ENCODE assay signal across 1 cellular context in the genomic region with DNA sequence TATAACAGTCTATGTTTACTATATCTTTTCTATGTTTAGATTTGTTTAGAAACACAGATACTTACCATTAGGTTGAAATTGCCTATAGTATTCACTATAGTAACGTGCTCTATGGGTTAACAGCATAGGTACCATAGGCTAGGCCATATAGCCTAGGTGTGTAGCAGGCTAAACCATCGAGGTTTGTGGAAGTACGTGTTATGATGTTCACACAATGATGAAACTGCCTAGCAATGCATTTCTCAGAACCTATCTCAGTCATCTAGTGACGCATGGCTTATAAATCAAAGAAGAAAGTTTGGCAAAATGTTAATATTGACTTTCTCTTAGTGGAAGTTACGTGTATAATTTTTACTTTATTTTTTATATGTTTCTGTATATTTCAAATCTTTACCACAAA.
TF ChIP-seq lines count a peak whose summit lies in the region.

No MANE protein-coding gene starts in this region.

TF ChIP-seq in K562, 482 proteins besides CTCF, POLR2A, EP300 and RAD21 (continues in another document):
- TF ChIP-seq, protein P1, sequence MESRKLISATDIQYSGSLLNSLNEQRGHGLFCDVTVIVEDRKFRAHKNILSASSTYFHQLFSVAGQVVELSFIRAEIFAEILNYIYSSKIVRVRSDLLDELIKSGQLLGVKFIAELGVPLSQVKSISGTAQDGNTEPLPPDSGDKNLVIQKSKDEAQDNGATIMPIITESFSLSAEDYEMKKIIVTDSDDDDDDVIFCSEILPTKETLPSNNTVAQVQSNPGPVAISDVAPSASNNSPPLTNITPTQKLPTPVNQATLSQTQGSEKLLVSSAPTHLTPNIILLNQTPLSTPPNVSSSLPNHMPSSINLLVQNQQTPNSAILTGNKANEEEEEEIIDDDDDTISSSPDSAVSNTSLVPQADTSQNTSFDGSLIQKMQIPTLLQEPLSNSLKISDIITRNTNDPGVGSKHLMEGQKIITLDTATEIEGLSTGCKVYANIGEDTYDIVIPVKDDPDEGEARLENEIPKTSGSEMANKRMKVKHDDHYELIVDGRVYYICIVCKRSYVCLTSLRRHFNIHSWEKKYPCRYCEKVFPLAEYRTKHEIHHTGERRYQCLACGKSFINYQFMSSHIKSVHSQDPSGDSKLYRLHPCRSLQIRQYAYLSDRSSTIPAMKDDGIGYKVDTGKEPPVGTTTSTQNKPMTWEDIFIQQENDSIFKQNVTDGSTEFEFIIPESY (CRISPR knock-in tag; IDR thresholded peaks at IDR 0.05) = no peak
- TF ChIP-seq BACH1 (tag; IDR thresholded peaks at IDR 0.05) = peak; percentile 58; the same call in 1 of the 2 replicates
- 0 out of 2 replicates have a peak, but pooled peaks have one; percentile 51 for TF ChIP-seq ZSCAN32 (CRISPR knock-in tag; IDR thresholded peaks at IDR 0.05)
- TF ChIP-seq CTBP1 (IDR thresholded peaks at IDR 0.05; ENCODE audit: borderline replicate concordance) = peak; percentile 29; the same call in 1 of the 2 replicates
- no peak for TF ChIP-seq NCOA6 (IDR thresholded peaks at IDR 0.05)
- no peak for TF ChIP-seq CHCHD3 (CRISPR knock-in tag; IDR thresholded peaks at IDR 0.05)
- TF ChIP-seq CBFA2T3 (IDR thresholded peaks at IDR 0.05) = no peak
- TF ChIP-seq PHB2 (IDR thresholded peaks at IDR 0.05; ENCODE audit: low read depth) = no peak
- TF ChIP-seq GTF2A2 (tag; IDR thresholded peaks at IDR 0.05) = no peak
- TF ChIP-seq, protein P2, sequence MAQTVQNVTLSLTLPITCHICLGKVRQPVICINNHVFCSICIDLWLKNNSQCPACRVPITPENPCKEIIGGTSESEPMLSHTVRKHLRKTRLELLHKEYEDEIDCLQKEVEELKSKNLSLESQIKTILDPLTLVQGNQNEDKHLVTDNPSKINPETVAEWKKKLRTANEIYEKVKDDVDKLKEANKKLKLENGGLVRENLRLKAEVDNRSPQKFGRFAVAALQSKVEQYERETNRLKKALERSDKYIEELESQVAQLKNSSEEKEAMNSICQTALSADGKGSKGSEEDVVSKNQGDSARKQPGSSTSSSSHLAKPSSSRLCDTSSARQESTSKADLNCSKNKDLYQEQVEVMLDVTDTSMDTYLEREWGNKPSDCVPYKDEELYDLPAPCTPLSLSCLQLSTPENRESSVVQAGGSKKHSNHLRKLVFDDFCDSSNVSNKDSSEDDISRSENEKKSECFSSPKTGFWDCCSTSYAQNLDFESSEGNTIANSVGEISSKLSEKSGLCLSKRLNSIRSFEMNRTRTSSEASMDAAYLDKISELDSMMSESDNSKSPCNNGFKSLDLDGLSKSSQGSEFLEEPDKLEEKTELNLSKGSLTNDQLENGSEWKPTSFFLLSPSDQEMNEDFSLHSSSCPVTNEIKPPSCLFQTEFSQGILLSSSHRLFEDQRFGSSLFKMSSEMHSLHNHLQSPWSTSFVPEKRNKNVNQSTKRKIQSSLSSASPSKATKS (CRISPR knock-in tag; IDR thresholded peaks at IDR 0.05) = no peak
- no peak for TF ChIP-seq TFAM (CRISPR knock-in tag; conservative IDR thresholded peaks at IDR 0.05)
- TF ChIP-seq, protein P3, sequence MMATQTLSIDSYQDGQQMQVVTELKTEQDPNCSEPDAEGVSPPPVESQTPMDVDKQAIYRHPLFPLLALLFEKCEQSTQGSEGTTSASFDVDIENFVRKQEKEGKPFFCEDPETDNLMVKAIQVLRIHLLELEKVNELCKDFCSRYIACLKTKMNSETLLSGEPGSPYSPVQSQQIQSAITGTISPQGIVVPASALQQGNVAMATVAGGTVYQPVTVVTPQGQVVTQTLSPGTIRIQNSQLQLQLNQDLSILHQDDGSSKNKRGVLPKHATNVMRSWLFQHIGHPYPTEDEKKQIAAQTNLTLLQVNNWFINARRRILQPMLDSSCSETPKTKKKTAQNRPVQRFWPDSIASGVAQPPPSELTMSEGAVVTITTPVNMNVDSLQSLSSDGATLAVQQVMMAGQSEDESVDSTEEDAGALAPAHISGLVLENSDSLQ (IDR thresholded peaks at IDR 0.05) = peak; percentile 50; the same call in 1 of the 2 replicates
- TF ChIP-seq MTA2 (IDR thresholded peaks at IDR 0.05; ENCODE audit: low read depth) = no peak
- TF ChIP-seq KAT7 (CRISPR knock-in tag; IDR thresholded peaks at IDR 0.05; ENCODE audit: borderline replicate concordance) = no peak
- TF ChIP-seq CEBPG (CRISPR knock-in tag; IDR thresholded peaks at IDR 0.05) = no peak; the same call in 1 of the 2 replicates
- peak; percentile 9 to 67; a peak in 2 of 4 replicates for TF ChIP-seq CEBPG (tag; conservative IDR thresholded peaks at IDR 0.05 in 1 of 2, IDR thresholded peaks at IDR 0.05 in 1 of 2)
- no peak for TF ChIP-seq MAFG (tag; conservative IDR thresholded peaks at IDR 0.05)
- no peak for TF ChIP-seq ZNF143 (CRISPR knock-in tag; IDR thresholded peaks at IDR 0.05)
- no peak for TF ChIP-seq ZNF316 (IDR thresholded peaks at IDR 0.05)
- TF ChIP-seq, protein P4, sequence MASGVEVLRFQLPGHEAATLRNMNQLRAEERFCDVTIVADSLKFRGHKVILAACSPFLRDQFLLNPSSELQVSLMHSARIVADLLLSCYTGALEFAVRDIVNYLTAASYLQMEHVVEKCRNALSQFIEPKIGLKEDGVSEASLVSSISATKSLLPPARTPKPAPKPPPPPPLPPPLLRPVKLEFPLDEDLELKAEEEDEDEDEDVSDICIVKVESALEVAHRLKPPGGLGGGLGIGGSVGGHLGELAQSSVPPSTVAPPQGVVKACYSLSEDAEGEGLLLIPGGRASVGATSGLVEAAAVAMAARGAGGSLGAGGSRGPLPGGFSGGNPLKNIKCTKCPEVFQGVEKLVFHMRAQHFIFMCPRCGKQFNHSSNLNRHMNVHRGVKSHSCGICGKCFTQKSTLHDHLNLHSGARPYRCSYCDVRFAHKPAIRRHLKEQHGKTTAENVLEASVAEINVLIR (CRISPR knock-in tag; IDR thresholded peaks at IDR 0.05) = 0 out of 2 replicates have a peak, but pooled peaks have one; percentile 37
- no peak for TF ChIP-seq ZNF551 (CRISPR knock-in tag; IDR thresholded peaks at IDR 0.05)
- no peak for TF ChIP-seq MXI1 (IDR thresholded peaks at IDR 0.05; ENCODE audit: low read depth, low read length)
- TF ChIP-seq POLR2H (tag; IDR thresholded peaks at IDR 0.05; ENCODE audit: low read depth) = peak; percentile 79
- TF ChIP-seq, protein P5, sequence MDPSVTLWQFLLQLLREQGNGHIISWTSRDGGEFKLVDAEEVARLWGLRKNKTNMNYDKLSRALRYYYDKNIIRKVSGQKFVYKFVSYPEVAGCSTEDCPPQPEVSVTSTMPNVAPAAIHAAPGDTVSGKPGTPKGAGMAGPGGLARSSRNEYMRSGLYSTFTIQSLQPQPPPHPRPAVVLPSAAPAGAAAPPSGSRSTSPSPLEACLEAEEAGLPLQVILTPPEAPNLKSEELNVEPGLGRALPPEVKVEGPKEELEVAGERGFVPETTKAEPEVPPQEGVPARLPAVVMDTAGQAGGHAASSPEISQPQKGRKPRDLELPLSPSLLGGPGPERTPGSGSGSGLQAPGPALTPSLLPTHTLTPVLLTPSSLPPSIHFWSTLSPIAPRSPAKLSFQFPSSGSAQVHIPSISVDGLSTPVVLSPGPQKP (CRISPR knock-in tag; IDR thresholded peaks at IDR 0.05) = no peak
- no peak for TF ChIP-seq HNRNPH1 (optimal IDR thresholded peaks at IDR 0.05; ENCODE audit: low read depth, low read length)
- no peak for TF ChIP-seq RBM25 (IDR thresholded peaks at IDR 0.05; ENCODE audit: low read depth, low read length, severe bottlenecking)
- peak in 1 of 2 experiments; percentile 52; a peak in 1 of 4 replicates for TF ChIP-seq TEAD1 (CRISPR knock-in tag; IDR thresholded peaks at IDR 0.05)
- peak; percentile 29; the same call in 1 of the 2 replicates for TF ChIP-seq JUN (IDR thresholded peaks at IDR 0.05; ENCODE audit: borderline replicate concordance, low read depth, low read length)
- TF ChIP-seq JUN (CRISPR knock-in tag; IDR thresholded peaks at IDR 0.05; ENCODE audit: borderline replicate concordance) = no peak
- 0 out of 2 replicates have a peak, but pooled peaks have one; percentile 18 for TF ChIP-seq ZNF239 (CRISPR knock-in tag; IDR thresholded peaks at IDR 0.05)
- TF ChIP-seq KLF6 (CRISPR knock-in tag; IDR thresholded peaks at IDR 0.05; ENCODE audit: borderline replicate concordance) = peak; percentile 36; the same call in 1 of the 2 replicates
- TF ChIP-seq, protein P6, sequence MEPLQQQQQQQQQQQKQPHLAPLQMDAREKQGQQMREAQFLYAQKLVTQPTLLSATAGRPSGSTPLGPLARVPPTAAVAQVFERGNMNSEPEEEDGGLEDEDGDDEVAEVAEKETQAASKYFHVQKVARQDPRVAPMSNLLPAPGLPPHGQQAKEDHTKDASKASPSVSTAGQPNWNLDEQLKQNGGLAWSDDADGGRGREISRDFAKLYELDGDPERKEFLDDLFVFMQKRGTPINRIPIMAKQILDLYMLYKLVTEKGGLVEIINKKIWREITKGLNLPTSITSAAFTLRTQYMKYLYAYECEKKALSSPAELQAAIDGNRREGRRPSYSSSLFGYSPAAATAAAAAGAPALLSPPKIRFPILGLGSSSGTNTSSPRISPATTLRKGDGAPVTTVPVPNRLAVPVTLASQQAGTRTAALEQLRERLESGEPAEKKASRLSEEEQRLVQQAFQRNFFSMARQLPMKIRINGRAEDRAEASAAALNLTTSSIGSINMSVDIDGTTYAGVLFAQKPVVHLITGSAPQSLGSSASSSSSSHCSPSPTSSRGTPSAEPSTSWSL (CRISPR knock-in tag; IDR thresholded peaks at IDR 0.05; ENCODE audit: borderline replicate concordance) = no peak
- no peak for TF ChIP-seq ZNF140 (CRISPR knock-in tag; IDR thresholded peaks at IDR 0.05)
- TF ChIP-seq, protein P7, sequence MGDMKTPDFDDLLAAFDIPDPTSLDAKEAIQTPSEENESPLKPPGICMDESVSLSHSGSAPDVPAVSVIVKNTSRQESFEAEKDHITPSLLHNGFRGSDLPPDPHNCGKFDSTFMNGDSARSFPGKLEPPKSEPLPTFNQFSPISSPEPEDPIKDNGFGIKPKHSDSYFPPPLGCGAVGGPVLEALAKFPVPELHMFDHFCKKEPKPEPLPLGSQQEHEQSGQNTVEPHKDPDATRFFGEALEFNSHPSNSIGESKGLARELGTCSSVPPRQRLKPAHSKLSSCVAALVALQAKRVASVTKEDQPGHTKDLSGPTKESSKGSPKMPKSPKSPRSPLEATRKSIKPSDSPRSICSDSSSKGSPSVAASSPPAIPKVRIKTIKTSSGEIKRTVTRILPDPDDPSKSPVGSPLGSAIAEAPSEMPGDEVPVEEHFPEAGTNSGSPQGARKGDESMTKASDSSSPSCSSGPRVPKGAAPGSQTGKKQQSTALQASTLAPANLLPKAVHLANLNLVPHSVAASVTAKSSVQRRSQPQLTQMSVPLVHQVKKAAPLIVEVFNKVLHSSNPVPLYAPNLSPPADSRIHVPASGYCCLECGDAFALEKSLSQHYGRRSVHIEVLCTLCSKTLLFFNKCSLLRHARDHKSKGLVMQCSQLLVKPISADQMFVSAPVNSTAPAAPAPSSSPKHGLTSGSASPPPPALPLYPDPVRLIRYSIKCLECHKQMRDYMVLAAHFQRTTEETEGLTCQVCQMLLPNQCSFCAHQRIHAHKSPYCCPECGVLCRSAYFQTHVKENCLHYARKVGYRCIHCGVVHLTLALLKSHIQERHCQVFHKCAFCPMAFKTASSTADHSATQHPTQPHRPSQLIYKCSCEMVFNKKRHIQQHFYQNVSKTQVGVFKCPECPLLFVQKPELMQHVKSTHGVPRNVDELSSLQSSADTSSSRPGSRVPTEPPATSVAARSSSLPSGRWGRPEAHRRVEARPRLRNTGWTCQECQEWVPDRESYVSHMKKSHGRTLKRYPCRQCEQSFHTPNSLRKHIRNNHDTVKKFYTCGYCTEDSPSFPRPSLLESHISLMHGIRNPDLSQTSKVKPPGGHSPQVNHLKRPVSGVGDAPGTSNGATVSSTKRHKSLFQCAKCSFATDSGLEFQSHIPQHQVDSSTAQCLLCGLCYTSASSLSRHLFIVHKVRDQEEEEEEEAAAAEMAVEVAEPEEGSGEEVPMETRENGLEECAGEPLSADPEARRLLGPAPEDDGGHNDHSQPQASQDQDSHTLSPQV (IDR thresholded peaks at IDR 0.05) = no peak
- TF ChIP-seq NFXL1 (CRISPR knock-in tag; IDR thresholded peaks at IDR 0.05) = peak; percentile 55; the same call in 1 of the 2 replicates
- no peak for TF ChIP-seq NR2C1 (IDR thresholded peaks at IDR 0.05)
- 0 out of 2 replicates have a peak, but pooled peaks have one; percentile 25 for TF ChIP-seq NR2C1 (tag; IDR thresholded peaks at IDR 0.05)
- TF ChIP-seq, protein P8, sequence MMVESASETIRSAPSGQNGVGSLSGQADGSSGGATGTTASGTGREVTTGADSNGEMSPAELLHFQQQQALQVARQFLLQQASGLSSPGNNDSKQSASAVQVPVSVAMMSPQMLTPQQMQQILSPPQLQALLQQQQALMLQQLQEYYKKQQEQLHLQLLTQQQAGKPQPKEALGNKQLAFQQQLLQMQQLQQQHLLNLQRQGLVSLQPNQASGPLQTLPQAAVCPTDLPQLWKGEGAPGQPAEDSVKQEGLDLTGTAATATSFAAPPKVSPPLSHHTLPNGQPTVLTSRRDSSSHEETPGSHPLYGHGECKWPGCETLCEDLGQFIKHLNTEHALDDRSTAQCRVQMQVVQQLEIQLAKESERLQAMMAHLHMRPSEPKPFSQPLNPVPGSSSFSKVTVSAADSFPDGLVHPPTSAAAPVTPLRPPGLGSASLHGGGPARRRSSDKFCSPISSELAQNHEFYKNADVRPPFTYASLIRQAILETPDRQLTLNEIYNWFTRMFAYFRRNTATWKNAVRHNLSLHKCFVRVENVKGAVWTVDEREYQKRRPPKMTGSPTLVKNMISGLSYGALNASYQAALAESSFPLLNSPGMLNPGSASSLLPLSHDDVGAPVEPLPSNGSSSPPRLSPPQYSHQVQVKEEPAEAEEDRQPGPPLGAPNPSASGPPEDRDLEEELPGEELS (CRISPR knock-in tag; IDR thresholded peaks at IDR 0.05; ENCODE audit: borderline replicate concordance) = no peak
- no peak for TF ChIP-seq U2AF2 (optimal IDR thresholded peaks at IDR 0.05; ENCODE audit: low read depth, low read length)
- TF ChIP-seq, protein P9, sequence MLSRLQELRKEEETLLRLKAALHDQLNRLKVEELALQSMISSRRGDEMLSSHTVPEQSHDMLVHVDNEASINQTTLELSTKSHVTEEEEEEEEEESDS (CRISPR knock-in tag; IDR thresholded peaks at IDR 0.05) = no peak
- no peak for TF ChIP-seq ETS2 (tag; IDR thresholded peaks at IDR 0.05; ENCODE audit: borderline replicate concordance, poor library complexity, severe bottlenecking)
- TF ChIP-seq, protein P10, sequence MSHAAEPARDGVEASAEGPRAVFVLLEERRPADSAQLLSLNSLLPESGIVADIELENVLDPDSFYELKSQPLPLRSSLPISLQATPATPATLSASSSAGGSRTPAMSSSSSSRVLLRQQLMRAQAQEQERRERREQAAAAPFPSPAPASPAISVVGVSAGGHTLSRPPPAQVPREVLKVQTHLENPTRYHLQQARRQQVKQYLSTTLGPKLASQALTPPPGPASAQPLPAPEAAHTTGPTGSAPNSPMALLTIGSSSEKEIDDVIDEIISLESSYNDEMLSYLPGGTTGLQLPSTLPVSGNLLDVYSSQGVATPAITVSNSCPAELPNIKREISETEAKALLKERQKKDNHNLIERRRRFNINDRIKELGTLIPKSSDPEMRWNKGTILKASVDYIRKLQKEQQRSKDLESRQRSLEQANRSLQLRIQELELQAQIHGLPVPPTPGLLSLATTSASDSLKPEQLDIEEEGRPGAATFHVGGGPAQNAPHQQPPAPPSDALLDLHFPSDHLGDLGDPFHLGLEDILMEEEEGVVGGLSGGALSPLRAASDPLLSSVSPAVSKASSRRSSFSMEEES (CRISPR knock-in tag; IDR thresholded peaks at IDR 0.05) = no peak
- TF ChIP-seq RB1 (IDR thresholded peaks at IDR 0.05; ENCODE audit: low read depth) = no peak
- no peak for TF ChIP-seq CEBPB (tag; IDR thresholded peaks at IDR 0.05)
- 0 out of 2 replicates have a peak, but pooled peaks have one; percentile 15 for TF ChIP-seq FOXJ2 (tag; IDR thresholded peaks at IDR 0.05)
